In genomic region chr17:43372273-43372911, GRCh38 we compare ENCODE assay signal across 1 cellular context.
TF ChIP-seq lines count a peak whose summit lies in the region.

No MANE protein-coding gene starts in this region.

TF ChIP-seq in GM12878, 131 proteins besides CTCF, POLR2A, EP300 and RAD21 (continued from another document):
- TF ChIP-seq, protein P1, sequence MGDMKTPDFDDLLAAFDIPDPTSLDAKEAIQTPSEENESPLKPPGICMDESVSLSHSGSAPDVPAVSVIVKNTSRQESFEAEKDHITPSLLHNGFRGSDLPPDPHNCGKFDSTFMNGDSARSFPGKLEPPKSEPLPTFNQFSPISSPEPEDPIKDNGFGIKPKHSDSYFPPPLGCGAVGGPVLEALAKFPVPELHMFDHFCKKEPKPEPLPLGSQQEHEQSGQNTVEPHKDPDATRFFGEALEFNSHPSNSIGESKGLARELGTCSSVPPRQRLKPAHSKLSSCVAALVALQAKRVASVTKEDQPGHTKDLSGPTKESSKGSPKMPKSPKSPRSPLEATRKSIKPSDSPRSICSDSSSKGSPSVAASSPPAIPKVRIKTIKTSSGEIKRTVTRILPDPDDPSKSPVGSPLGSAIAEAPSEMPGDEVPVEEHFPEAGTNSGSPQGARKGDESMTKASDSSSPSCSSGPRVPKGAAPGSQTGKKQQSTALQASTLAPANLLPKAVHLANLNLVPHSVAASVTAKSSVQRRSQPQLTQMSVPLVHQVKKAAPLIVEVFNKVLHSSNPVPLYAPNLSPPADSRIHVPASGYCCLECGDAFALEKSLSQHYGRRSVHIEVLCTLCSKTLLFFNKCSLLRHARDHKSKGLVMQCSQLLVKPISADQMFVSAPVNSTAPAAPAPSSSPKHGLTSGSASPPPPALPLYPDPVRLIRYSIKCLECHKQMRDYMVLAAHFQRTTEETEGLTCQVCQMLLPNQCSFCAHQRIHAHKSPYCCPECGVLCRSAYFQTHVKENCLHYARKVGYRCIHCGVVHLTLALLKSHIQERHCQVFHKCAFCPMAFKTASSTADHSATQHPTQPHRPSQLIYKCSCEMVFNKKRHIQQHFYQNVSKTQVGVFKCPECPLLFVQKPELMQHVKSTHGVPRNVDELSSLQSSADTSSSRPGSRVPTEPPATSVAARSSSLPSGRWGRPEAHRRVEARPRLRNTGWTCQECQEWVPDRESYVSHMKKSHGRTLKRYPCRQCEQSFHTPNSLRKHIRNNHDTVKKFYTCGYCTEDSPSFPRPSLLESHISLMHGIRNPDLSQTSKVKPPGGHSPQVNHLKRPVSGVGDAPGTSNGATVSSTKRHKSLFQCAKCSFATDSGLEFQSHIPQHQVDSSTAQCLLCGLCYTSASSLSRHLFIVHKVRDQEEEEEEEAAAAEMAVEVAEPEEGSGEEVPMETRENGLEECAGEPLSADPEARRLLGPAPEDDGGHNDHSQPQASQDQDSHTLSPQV (IDR thresholded peaks at IDR 0.05): no peak
- TF ChIP-seq KLF5 (IDR thresholded peaks at IDR 0.05; ENCODE audit: partially characterized antibody) (no peak), SUZ12 (IDR thresholded peaks at IDR 0.05; ENCODE audit: unreplicated experiment) (no peak), STAT1 (conservative IDR thresholded peaks at IDR 0.05) (no peak), NFIC (IDR thresholded peaks at IDR 0.05; ENCODE audit: low read depth, low read length) (0 out of 2 replicates have a peak, but pooled peaks have one; percentile 26), ZNF207 (IDR thresholded peaks at IDR 0.05; ENCODE audit: borderline replicate concordance) (no peak), ZZZ3 (IDR thresholded peaks at IDR 0.05; ENCODE audit: control insufficient read depth, insufficient read length, low read depth) (no peak), ZNF24 (IDR thresholded peaks at IDR 0.05) (no peak), NFXL1 (IDR thresholded peaks at IDR 0.05; ENCODE audit: borderline replicate concordance) (no peak), EGR1 (IDR thresholded peaks at IDR 0.05; ENCODE audit: borderline replicate concordance in 1 of 2, low read depth in 2 of 2, low read length in 2 of 2) (no peak), HDAC6 (IDR thresholded peaks at IDR 0.05; ENCODE audit: unreplicated experiment) (no peak), CBX3 (IDR thresholded peaks at IDR 0.05; ENCODE audit: borderline replicate concordance, low read depth) (no peak), E2F8 (IDR thresholded peaks at IDR 0.05; ENCODE audit: low read depth, partially characterized antibody) (no peak), GATAD2B (conservative IDR thresholded peaks at IDR 0.05; ENCODE audit: low read depth) (no peak; the same call in 1 of the 2 replicates), NR2C1 (IDR thresholded peaks at IDR 0.05) (no peak), BCL11A (IDR thresholded peaks at IDR 0.05; ENCODE audit: low read depth, low read length) (no peak), TAF1 (IDR thresholded peaks at IDR 0.05; ENCODE audit: borderline replicate concordance, low read depth, low read length) (0 out of 2 replicates have a peak, but pooled peaks have one; percentile 12), ZNF217 (IDR thresholded peaks at IDR 0.05) (no peak), GABPA (IDR thresholded peaks at IDR 0.05; ENCODE audit: low read depth) (no peak), TARDBP (IDR thresholded peaks at IDR 0.05; ENCODE audit: borderline replicate concordance) (no peak), RBBP5 (conservative IDR thresholded peaks at IDR 0.05) (no peak), MEF2B (IDR thresholded peaks at IDR 0.05; ENCODE audit: partially characterized antibody, poor library complexity, severe bottlenecking) (no peak), CBFB (IDR thresholded peaks at IDR 0.05; ENCODE audit: low read depth) (no peak), CREM (IDR thresholded peaks at IDR 0.05; ENCODE audit: low read depth) (0 out of 2 replicates have a peak, but pooled peaks have one; percentile 19), YBX1 (IDR thresholded peaks at IDR 0.05) (no peak), TCF12 (IDR thresholded peaks at IDR 0.05; ENCODE audit: low read depth, low read length) (peak; percentile 55; the same call in 1 of the 2 replicates), NR2F1 (conservative IDR thresholded peaks at IDR 0.05) (peak; percentile 92), MLLT1 (IDR thresholded peaks at IDR 0.05) (no peak), TCF7 (IDR thresholded peaks at IDR 0.05; ENCODE audit: borderline replicate concordance) (peak; percentile 84), EZH2 (IDR thresholded peaks at IDR 0.05; ENCODE audit: borderline replicate concordance, control insufficient read depth, low read depth, low read length) (no peak), MEF2A (IDR thresholded peaks at IDR 0.05; ENCODE audit: insufficient read depth, low read depth, low read length) (no peak)
- TF ChIP-seq, protein P2, sequence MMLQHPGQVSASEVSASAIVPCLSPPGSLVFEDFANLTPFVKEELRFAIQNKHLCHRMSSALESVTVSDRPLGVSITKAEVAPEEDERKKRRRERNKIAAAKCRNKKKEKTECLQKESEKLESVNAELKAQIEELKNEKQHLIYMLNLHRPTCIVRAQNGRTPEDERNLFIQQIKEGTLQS (IDR thresholded peaks at IDR 0.05; ENCODE audit: borderline replicate concordance, extremely low read depth, low read depth, low read length): no peak
- TF ChIP-seq, protein P3, sequence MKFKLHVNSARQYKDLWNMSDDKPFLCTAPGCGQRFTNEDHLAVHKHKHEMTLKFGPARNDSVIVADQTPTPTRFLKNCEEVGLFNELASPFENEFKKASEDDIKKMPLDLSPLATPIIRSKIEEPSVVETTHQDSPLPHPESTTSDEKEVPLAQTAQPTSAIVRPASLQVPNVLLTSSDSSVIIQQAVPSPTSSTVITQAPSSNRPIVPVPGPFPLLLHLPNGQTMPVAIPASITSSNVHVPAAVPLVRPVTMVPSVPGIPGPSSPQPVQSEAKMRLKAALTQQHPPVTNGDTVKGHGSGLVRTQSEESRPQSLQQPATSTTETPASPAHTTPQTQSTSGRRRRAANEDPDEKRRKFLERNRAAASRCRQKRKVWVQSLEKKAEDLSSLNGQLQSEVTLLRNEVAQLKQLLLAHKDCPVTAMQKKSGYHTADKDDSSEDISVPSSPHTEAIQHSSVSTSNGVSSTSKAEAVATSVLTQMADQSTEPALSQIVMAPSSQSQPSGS (IDR thresholded peaks at IDR 0.05; ENCODE audit: low read length): no peak
TF ChIP-seq in GM12878: peak in this region for 26.
